28 cellular contexts compared by ENCODE assay signal in the genomic region with DNA sequence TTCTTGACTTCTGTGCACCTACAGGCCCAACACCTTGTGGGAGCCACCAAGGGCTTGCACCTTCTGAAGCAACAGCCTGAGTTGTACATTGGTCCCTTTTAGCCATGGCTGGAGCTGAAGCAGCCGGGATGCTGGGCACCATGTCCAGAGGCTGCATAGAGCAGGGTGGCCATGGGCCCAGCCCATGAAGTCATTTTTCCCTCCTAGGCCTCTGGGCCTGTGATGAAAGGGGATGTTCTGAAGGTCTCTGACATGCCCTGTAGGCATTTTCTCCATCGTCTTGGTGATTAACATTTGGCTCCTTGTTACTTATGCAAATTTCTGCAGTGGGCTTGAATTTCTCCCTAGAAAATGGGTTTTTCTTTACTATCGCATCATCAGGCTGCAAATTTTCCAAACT.
"Had no signal": no experiment of that assay in that cellular context is flagged by ENCODE, and none has a peak within 500 bp of the region (broad histone marks: within the 10 kb centered on the region; RNA-seq: fewer than 3 reads in every experiment).

No MANE protein-coding gene starts in this region.

- H3K4me1 ChIP-seq: colonic mucosa, esophagus muscularis mucosa, esophagus squamous epithelium, foreskin keratinocyte, gastrocnemius medialis, gastroesophageal sphincter, heart left ventricle, heart right ventricle had no signal

- ATAC-seq: effector memory CD8-positive, alpha-beta T cell; esophagus mucosa; foreskin keratinocyte; gastrocnemius medialis; gastroesophageal sphincter; heart left ventricle; heart right ventricle had no signal

- H3K9me3 ChIP-seq: colonic mucosa, gastrocnemius medialis had no signal

- H3K27me3 ChIP-seq: colonic mucosa, dorsolateral prefrontal cortex, esophagus muscularis mucosa, esophagus squamous epithelium, gastrocnemius medialis, gastroesophageal sphincter, heart left ventricle, heart right ventricle had no signal

- FAIRE-seq: colon, endometrium, endothelial cell of umbilical vein, frontal cortex had no signal

- DNase-seq: colonic mucosa; cortex of kidney; dermis blood vessel endothelial cell; dorsolateral prefrontal cortex; effector CD4-positive, alpha-beta T cell; effector CD8-positive, alpha-beta T cell; effector memory CD4-positive, alpha-beta T cell; effector memory CD8-positive, alpha-beta T cell; endodermal cell; erythroblast; esophagus squamous epithelium; foreskin fibroblast; foreskin keratinocyte; foreskin melanocyte; gastrocnemius medialis; glutamatergic neuron; head of caudate nucleus; heart left ventricle; heart right ventricle had no signal

- H3K4me3 ChIP-seq: colonic mucosa, coronary artery, dorsolateral prefrontal cortex, esophagus muscularis mucosa, esophagus squamous epithelium, gastrocnemius medialis, gastroesophageal sphincter, heart left ventricle, heart right ventricle had no signal

- H3K27ac ChIP-seq: colonic mucosa, coronary artery, dorsolateral prefrontal cortex, epithelial cell of prostate, esophagus muscularis mucosa, esophagus squamous epithelium, foreskin keratinocyte, gastrocnemius medialis, gastroesophageal sphincter, heart left ventricle, heart right ventricle had no signal

- H3K36me3 ChIP-seq: colonic mucosa, esophagus muscularis mucosa, esophagus squamous epithelium, gastrocnemius medialis, gastroesophageal sphincter, heart left ventricle, heart right ventricle had no signal
